Comparison of ENCODE assay signal across 28 cellular contexts in the genomic region with DNA sequence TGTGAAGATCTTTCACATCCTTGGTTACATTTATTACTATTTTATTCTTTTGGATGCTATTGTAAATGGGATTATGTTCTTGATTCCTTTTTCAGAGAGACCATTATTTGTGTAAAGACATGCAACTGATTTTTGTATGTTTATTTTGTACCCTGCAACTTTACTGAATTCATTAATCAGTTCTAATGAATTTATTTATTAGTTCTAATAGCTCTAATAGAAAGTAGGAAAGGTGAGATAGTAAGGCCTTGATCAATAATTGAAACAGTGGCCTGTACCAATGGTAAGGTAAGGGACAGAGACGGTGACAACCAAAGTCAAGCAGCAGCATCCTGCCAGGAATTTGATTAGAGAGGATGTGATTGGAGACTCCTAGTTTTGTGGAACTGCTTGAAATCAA.
"Had no signal": no experiment of that assay in that cellular context is flagged by ENCODE, and none has a peak within 500 bp of the region (broad histone marks: within the 10 kb centered on the region; RNA-seq: fewer than 3 reads in every experiment).

No MANE protein-coding gene starts in this region.

- H3K4me1 ChIP-seq: colonic mucosa, esophagus squamous epithelium, foreskin keratinocyte, gastrocnemius medialis, gastroesophageal sphincter, heart right ventricle had no signal

- H3K27me3 ChIP-seq: colonic mucosa, dorsolateral prefrontal cortex, esophagus muscularis mucosa, esophagus squamous epithelium, foreskin keratinocyte, gastrocnemius medialis, gastroesophageal sphincter, heart left ventricle, heart right ventricle had no signal

- H3K9me3 ChIP-seq: colonic mucosa, esophagus muscularis mucosa, esophagus squamous epithelium, gastrocnemius medialis, gastroesophageal sphincter had no signal

- FAIRE-seq: colon, endometrium, endothelial cell of umbilical vein, frontal cortex had no signal

- H3K27ac ChIP-seq: colonic mucosa, coronary artery, dorsolateral prefrontal cortex, epithelial cell of prostate, esophagus muscularis mucosa, esophagus squamous epithelium, foreskin keratinocyte, gastrocnemius medialis, gastroesophageal sphincter, heart left ventricle, heart right ventricle had no signal

- ATAC-seq: effector memory CD8-positive, alpha-beta T cell; esophagus mucosa; foreskin keratinocyte; gastrocnemius medialis; gastroesophageal sphincter; heart left ventricle; heart right ventricle had no signal

- H3K36me3 ChIP-seq: colonic mucosa, esophagus muscularis mucosa, esophagus squamous epithelium, gastrocnemius medialis, gastroesophageal sphincter, heart left ventricle, heart right ventricle had no signal

- DNase-seq: colonic mucosa; cortex of kidney; dermis blood vessel endothelial cell; dorsolateral prefrontal cortex; effector CD4-positive, alpha-beta T cell; effector CD8-positive, alpha-beta T cell; effector memory CD4-positive, alpha-beta T cell; effector memory CD8-positive, alpha-beta T cell; endodermal cell; erythroblast; esophagus squamous epithelium; foreskin fibroblast; foreskin keratinocyte; foreskin melanocyte; gastrocnemius medialis; glutamatergic neuron; head of caudate nucleus; heart left ventricle; heart right ventricle had no signal

- H3K4me3 ChIP-seq: colonic mucosa, coronary artery, dorsolateral prefrontal cortex, esophagus muscularis mucosa, esophagus squamous epithelium, gastrocnemius medialis, gastroesophageal sphincter, heart left ventricle, heart right ventricle had no signal
